In genomic region chr2:10460366-10460796, GRCh38 we compare ENCODE assay signal across 19 cellular contexts.
"Had no signal": no experiment of that assay in that cellular context is flagged by ENCODE, and none has a peak within 500 bp of the region (broad histone marks: within the 10 kb centered on the region; RNA-seq: fewer than 3 reads in every experiment).

No MANE protein-coding gene starts in this region.

- H3K36me3 ChIP-seq: thyroid gland, uterus had no signal

- H3K36me3 Mint-ChIP-seq: stimulated activated naive B cell treated with anti-CD40 and anti-IgM and Interleukin-4, amounts not matched to agents 10 μg/mL and 1 μg/mL and 100 μg/mL, for 72 hours had no signal

- DNase-seq: activated CD4-positive, alpha-beta T cell treated with anti-CD3 and anti-CD28 coated beads for 1 hour; activated CD8-positive, alpha-beta memory T cell treated with anti-CD3 and anti-CD28 coated beads, Interleukin-2, amount 50 U/mL, for 4 hours; activated CD8-positive, alpha-beta T cell treated with anti-CD3 and anti-CD28 coated beads, Interleukin-2, amount 10 ng/mL, durations not matched to agents 7 days and 5 days; activated naive CD4-positive, alpha-beta T cell treated with Interleukin-2 at 50 U/mL for 16 hours; activated T-cell treated with anti-CD3 and anti-CD28 coated beads, Interleukin-2, amount 50 U/mL, for 72 hours; aorta; dermis blood vessel endothelial cell; effector memory CD8-positive, alpha-beta T cell; foreskin keratinocyte; immature natural killer cell; left cardiac atrium; stimulated activated CD4-positive, alpha-beta T cell treated with anti-CD3 and anti-CD28 coated beads, Interleukin-15, amount 100 ng/mL, for 24 hours; stimulated activated CD4-positive, alpha-beta T cell treated with anti-CD3 and anti-CD28 coated beads, Interleukin-4, amount 100 ng/mL, for 1 hour; stimulated activated naive B cell treated with anti-CD40 and anti-IgM and Interleukin-4, amounts not matched to agents 10 μg/mL and 1 μg/mL and 100 μg/mL, for 72 hours; T-helper 1 cell; thyroid gland; uterus had no signal

- H3K9me3 Mint-ChIP-seq: activated T-cell treated with anti-CD3 and anti-CD28 coated beads, Interleukin-2, amount 50 U/mL, for 72 hours; effector memory CD8-positive, alpha-beta T cell; immature natural killer cell; neural crest cell; stimulated activated naive B cell treated with anti-CD40 and anti-IgM and Interleukin-4, amounts not matched to agents 10 μg/mL and 1 μg/mL and 100 μg/mL, for 72 hours had no signal

- H3K27ac Mint-ChIP-seq: activated CD8-positive, alpha-beta T cell treated with anti-CD3 and anti-CD28 coated beads, Interleukin-2, amount 10 ng/mL, durations not matched to agents 7 days and 5 days; activated T-cell treated with anti-CD3 and anti-CD28 coated beads, Interleukin-2, amount 50 U/mL, for 72 hours; effector memory CD8-positive, alpha-beta T cell; immature natural killer cell; stimulated activated naive B cell treated with anti-CD40 and anti-IgM and Interleukin-4, amounts not matched to agents 10 μg/mL and 1 μg/mL and 100 μg/mL, for 72 hours had no signal

- H3K9me3 ChIP-seq: thyroid gland, uterus had no signal

- H3K27me3 ChIP-seq: foreskin keratinocyte, thyroid gland, uterus had no signal

- H3K4me1 Mint-ChIP-seq: immature natural killer cell; neural crest cell; stimulated activated naive B cell treated with anti-CD40 and anti-IgM and Interleukin-4, amounts not matched to agents 10 μg/mL and 1 μg/mL and 100 μg/mL, for 72 hours had no signal

- H3K4me3 ChIP-seq: lung, thyroid gland, uterus had no signal

- H3K27ac ChIP-seq: foreskin keratinocyte, thyroid gland, uterus had no signal

- ATAC-seq: activated CD8-positive, alpha-beta T cell treated with anti-CD3 and anti-CD28 coated beads, Interleukin-2, amount 10 ng/mL, durations not matched to agents 7 days and 5 days; activated T-cell treated with anti-CD3 and anti-CD28 coated beads, Interleukin-2, amount 50 U/mL, for 72 hours; effector memory CD8-positive, alpha-beta T cell; foreskin keratinocyte; left cardiac atrium; stimulated activated naive B cell treated with anti-CD40 and anti-IgM and Interleukin-4, amounts not matched to agents 10 μg/mL and 1 μg/mL and 100 μg/mL, for 72 hours had no signal

- H3K4me3 Mint-ChIP-seq: activated CD8-positive, alpha-beta T cell treated with anti-CD3 and anti-CD28 coated beads, Interleukin-2, amount 10 ng/mL, durations not matched to agents 7 days and 5 days; activated T-cell treated with anti-CD3 and anti-CD28 coated beads, Interleukin-2, amount 50 U/mL, for 72 hours; effector memory CD8-positive, alpha-beta T cell; immature natural killer cell; neural crest cell; stimulated activated naive B cell treated with anti-CD40 and anti-IgM and Interleukin-4, amounts not matched to agents 10 μg/mL and 1 μg/mL and 100 μg/mL, for 72 hours had no signal
